Comparison of ENCODE assay signal across 18 cellular contexts in genomic region chr1:40988280-40988679, GRCh38. TPM values are rescaled to one million over a fixed set of nuclear protein-coding genes. Genes with fewer than 3 reads are reported as not detected.
DNase-seq lines count a peak whose midpoint lies in the region; ATAC-seq and TF ChIP-seq lines count a peak whose summit lies in the region.
"Had no signal": no experiment of that assay in that cellular context is flagged by ENCODE, and none has a peak within 500 bp of the region (broad histone marks: within the 10 kb centered on the region; RNA-seq: fewer than 3 reads in every experiment).

No MANE protein-coding gene starts in this region.

- 71% methylated on average over 3 of the region's 3 CpGs for WGBS in right cardiac atrium
- WGBS in heart left ventricle, 4 donors: 89 to 95% (median 90%) methylated on average over 3 of the region's 3 CpGs
- 72% methylated on average over 3 of the region's 3 CpGs for WGBS in prostate gland

- intact Hi-C loops in right cardiac atrium (cut with DNase I): no loop called here
- intact Hi-C loops in heart left ventricle (cut with DNase I): no loop called here
- intact Hi-C loops in prostate gland (cut with DNase I): no loop called here

- no peaks in the 10 kb centered on the region for H3K27me3 Mint-ChIP-seq in activated T-cell treated with anti-CD3 and anti-CD28 coated beads, Interleukin-2, amount 50 U/mL, for 72 hours (ENCODE audit: low read depth)

- H3K4me1 ChIP-seq in right cardiac atrium (ENCODE audit: control insufficient read depth, insufficient read depth, low read length) (peaks cover 9% of the 10 kb centered on the region), heart left ventricle (peaks cover 0 to 13% (median 3%) of the 10 kb centered on the region in 12 donors), prostate gland (replicated peaks) (no peaks in the 10 kb centered on the region)

- H3K4me3 ChIP-seq in right cardiac atrium (ENCODE audit: low read length): no peak overlapping the region
- H3K4me3 ChIP-seq in heart left ventricle: no peak overlapping the region
- H3K4me3 ChIP-seq in prostate gland: no peak overlapping the region

- DNase-seq in right cardiac atrium (no peak), heart left ventricle (no peak), left lobe of liver (ENCODE audit: low spot score) (no peak), prostate gland (ENCODE audit: low spot score) (no peak), NCI-H1930 (lab: John Stamatoyannopoulos, UW) (no peak)
- DNase-seq in effector CD4-positive, alpha-beta T cell: no peak
- DNase-seq in activated T-cell treated with anti-CD3 and anti-CD28 coated beads, Interleukin-2, amount 50 U/mL, for 72 hours: no peak
- DNase-seq: IMR-90, NCI-H1092 treated with DMSO at 0.1 percent for 48 hours, NCI-H1436 treated with DMSO at 0.1 percent for 48 hours, NCI-H2081, NCI-H2171, NCI-H345, NCI-H524, NCI-H774, Peyer's patch had no signal

- H3K36me3 ChIP-seq in heart left ventricle (peaks cover 0 to 100% (median 83%) of the 10 kb centered on the region in 9 donors), prostate gland (peaks cover 0 to 5% of the 10 kb centered on the region in 2 donors)

- no peaks in the 10 kb centered on the region for H3K27me3 ChIP-seq in right cardiac atrium (ENCODE audit: control insufficient read depth, insufficient read depth)
- no peaks in the 10 kb centered on the region for H3K27me3 ChIP-seq in heart left ventricle
- no peaks in the 10 kb centered on the region for H3K27me3 ChIP-seq in prostate gland (replicated peaks; ENCODE audit: insufficient read depth)
- H3K27me3 ChIP-seq: Peyer's patch had no signal

- TF ChIP-seq CTCF in heart left ventricle (IDR thresholded peaks at IDR 0.05) (no peak), prostate gland (IDR thresholded peaks at IDR 0.05) (no peak)

- H3K4me3 Mint-ChIP-seq in activated T-cell treated with anti-CD3 and anti-CD28 coated beads, Interleukin-2, amount 50 U/mL, for 72 hours: no peak overlapping the region

- TF ChIP-seq POLR2A in heart left ventricle (IDR thresholded peaks at IDR 0.05): no peak
- TF ChIP-seq POLR2A in prostate gland (IDR thresholded peaks at IDR 0.05): no peak

- ATAC-seq in right cardiac atrium (peak in 1 of 2 donors; percentile 42), heart left ventricle (no peak), left lobe of liver (peak; percentile 40)
- ATAC-seq in activated T-cell treated with anti-CD3 and anti-CD28 coated beads, Interleukin-2, amount 50 U/mL, for 72 hours (replicated peaks in 1 of 2): no peak

- no peaks in the 10 kb centered on the region for H3K9me3 Mint-ChIP-seq in activated T-cell treated with anti-CD3 and anti-CD28 coated beads, Interleukin-2, amount 50 U/mL, for 72 hours

- H3K27ac ChIP-seq in right cardiac atrium (ENCODE audit: low read length) (peak overlapping the region; percentile 19), heart left ventricle (no peak overlapping the region), prostate gland (peak overlapping the region; percentile 3)
- H3K27ac ChIP-seq: KMS-11 had no signal

- H3K4me1 Mint-ChIP-seq in activated T-cell treated with anti-CD3 and anti-CD28 coated beads, Interleukin-2, amount 50 U/mL, for 72 hours (ENCODE audit: low read depth): peaks cover 32% of the 10 kb centered on the region

- peaks cover 19 to 66% of the 10 kb centered on the region in 2 donors for H3K36me3 Mint-ChIP-seq in activated T-cell treated with anti-CD3 and anti-CD28 coated beads, Interleukin-2, amount 50 U/mL, for 72 hours (ENCODE audit: insufficient read depth in 2 of 2)

- H3K9me3 ChIP-seq in right cardiac atrium (ENCODE audit: control insufficient read depth, low read length) (no peaks in the 10 kb centered on the region), heart left ventricle (no peaks in the 10 kb centered on the region), prostate gland (no peaks in the 10 kb centered on the region)
- H3K9me3 ChIP-seq: Peyer's patch had no signal

- no peak overlapping the region for H3K27ac Mint-ChIP-seq in activated T-cell treated with anti-CD3 and anti-CD28 coated beads, Interleukin-2, amount 50 U/mL, for 72 hours

RNA-seq across cellular contexts. Expression of gene CTPS1, which starts 8.8 kb away (rescaled TPM):
- 10 to 100 TPM; 11.5 to 15.6 (median 14.0) TPM for total RNA-seq in right cardiac atrium
- polyA plus RNA-seq in right cardiac atrium: 7.3 TPM
- total RNA-seq in heart left ventricle: 10 to 100 TPM in 3 of 9 donors, 1 to 10 TPM in 6; 5.4 to 14.0 (median 7.4) TPM
- 10 to 100 TPM in 1 of 2 donors, 1 to 10 TPM in 1; 3.7 to 22.5 TPM for polyA plus RNA-seq in heart left ventricle
- 35.6 TPM for total RNA-seq in left lobe of liver
- total RNA-seq in prostate gland: 10 to 100 TPM in 1 of 2 donors, 1 to 10 TPM in 1; 8.9 to 56.5 TPM
- total RNA-seq in activated T-cell treated with anti-CD3 and anti-CD28 coated beads, Interleukin-2, amount 50 U/mL, for 72 hours: 10 to 100 TPM; 47.9 to 49.6 TPM

RNA-seq across cellular contexts. Expression of gene SLFNL1, which starts 33.2 kb away (rescaled TPM):
- total RNA-seq in right cardiac atrium (under 1 TPM; 0.28 to 0.53 (median 0.30) TPM), heart left ventricle (under 1 TPM in 7 of 9 donors, not detected in 2; 0.08 to 0.25 (median 0.12) TPM), left lobe of liver (not detected), prostate gland (1 to 10 TPM; 2.4 to 5.8 TPM)
- polyA plus RNA-seq in right cardiac atrium (0.16 TPM), heart left ventricle (under 1 TPM; 0.11 to 0.12 TPM)
- under 1 TPM; 0.35 to 0.53 TPM for total RNA-seq in activated T-cell treated with anti-CD3 and anti-CD28 coated beads, Interleukin-2, amount 50 U/mL, for 72 hours
- total RNA-seq: H4 had no signal

Comparison
In these comparisons a context has a peak if more than half of its experiments do, and no peak if none do; other contexts are left out.
1. H3K27ac ChIP-seq: peak in right cardiac atrium (single experiment) and prostate gland (2 of 2); none in heart left ventricle (0 of 12).